10 cellular contexts compared by ENCODE assay signal in the genomic region with DNA sequence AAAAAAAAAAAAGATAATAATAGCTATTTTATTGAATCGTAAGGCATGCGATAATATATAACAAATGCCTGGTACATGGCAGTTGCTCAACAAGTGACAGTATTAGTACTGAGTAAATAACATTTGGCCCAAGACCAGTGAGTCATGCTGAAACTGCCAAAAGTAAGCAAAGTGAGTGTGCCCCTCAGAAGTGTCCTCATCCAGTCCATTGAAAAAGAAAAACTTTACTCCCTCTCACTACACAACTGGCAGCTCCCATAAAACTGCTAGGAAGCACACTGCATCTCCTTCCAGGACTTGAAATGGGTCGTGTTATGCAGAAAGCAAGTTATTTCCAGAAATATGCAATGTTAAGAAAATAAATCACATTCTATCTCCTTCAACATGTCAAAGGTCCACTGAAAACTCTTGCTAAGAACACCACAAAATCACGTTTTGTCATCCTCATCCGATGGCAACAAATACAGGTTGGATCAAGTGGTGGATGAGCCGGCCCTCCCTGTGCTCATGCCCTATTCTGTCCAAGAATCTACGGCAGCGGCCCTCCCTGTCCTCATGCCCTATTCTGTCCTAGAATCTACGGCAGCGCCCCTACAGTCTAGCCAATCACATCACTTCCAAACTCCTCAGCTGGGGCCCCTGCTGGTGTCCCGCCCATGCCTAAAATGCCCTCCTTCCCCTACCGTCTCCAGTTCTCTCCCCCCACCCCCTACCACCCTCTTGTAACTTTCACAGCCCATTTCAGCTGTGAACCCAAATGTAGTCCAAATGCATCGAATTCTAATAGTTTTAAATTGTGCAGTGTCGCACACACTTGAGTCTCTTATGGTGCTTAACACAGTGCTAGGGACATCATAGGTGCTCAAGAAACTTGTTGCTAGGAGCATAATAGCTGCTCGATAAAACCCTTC. TPM values are rescaled to one million over a fixed set of nuclear protein-coding genes. Genes with fewer than 3 reads are reported as not detected.
DNase-seq lines count a peak whose midpoint lies in the region; ATAC-seq and TF ChIP-seq lines count a peak whose summit lies in the region.
"Had no signal": no experiment of that assay in that cellular context is flagged by ENCODE, and none has a peak within 500 bp of the region (broad histone marks: within the 10 kb centered on the region; RNA-seq: fewer than 3 reads in every experiment).

No MANE protein-coding gene starts in this region.

- peaks cover 17% of the 10 kb centered on the region for H3K4me1 ChIP-seq in mammary epithelial cell (ENCODE audit: insufficient read depth, low read length)

- no peak for TF ChIP-seq CTCF in mammary epithelial cell (conservative IDR thresholded peaks at IDR 0.05 in 1 of 2, IDR thresholded peaks at IDR 0.05 in 1 of 2; ENCODE audit: extremely low read depth in 1 of 2, insufficient read depth in 1 of 2, low read depth in 1 of 2, low read length in 2 of 2)

- no TSS peak for BruUV-seq in mammary epithelial cell (replicated peaks; lab: Mats Ljungman, UMichigan)

- H3K27me3 ChIP-seq in mammary epithelial cell (ENCODE audit: insufficient read depth, low read length), result no peaks in the 10 kb centered on the region

- H3K27ac ChIP-seq in mammary epithelial cell (ENCODE audit: insufficient read depth, low read depth, low read length), result no peak overlapping the region

- dilution Hi-C loops in mammary epithelial cell (cut with HindIII; ENCODE audit: low sequenced_read_pairs), result no loop called here

- intact Hi-C loops in mammary epithelial cell (cut with micrococcal nuclease), result loop anchor here (10.0 kb wide), 1 partner anchor 710 kb away; no protein-coding TSS in a partner anchor

- 88% methylated on average over 13 of the region's 15 CpGs for WGBS in mammary epithelial cell (ENCODE audit: low coverage, missing lambda C conversion rate)

- peaks cover 2% of the 10 kb centered on the region for H3K36me3 Mint-ChIP-seq in memory B cell

- H3K9me3 ChIP-seq in mammary epithelial cell (replicated peaks; ENCODE audit: insufficient read depth, low read length), result no peaks in the 10 kb centered on the region

- no peak overlapping the region for H2AFZ ChIP-seq in mammary epithelial cell (ENCODE audit: low read depth, low read length)

- H3K4me3 ChIP-seq in mammary epithelial cell (replicated peaks in 1 of 3; ENCODE audit: insufficient read depth in 1 of 3, low read depth in 2 of 3, low read length in 3 of 3), result no peak overlapping the region

- peaks cover 25% of the 10 kb centered on the region for H3K4me1 Mint-ChIP-seq in memory B cell

- no peaks in the 10 kb centered on the region for H3K36me3 ChIP-seq in mammary epithelial cell (ENCODE audit: insufficient read depth, low read length)

- no peak overlapping the region for H3K27ac Mint-ChIP-seq in memory B cell
- H3K27ac Mint-ChIP-seq: dendritic cell treated with granulocyte-macrophage colony-stimulating factor and Interleukin-4, amounts not matched to agents 40 ng/mL and 50 ng/mL, for 4 days had no signal

- no peak overlapping the region for H3K9ac ChIP-seq in mammary epithelial cell (ENCODE audit: insufficient read depth, low read length)

- H3K4me2 ChIP-seq in mammary epithelial cell (ENCODE audit: insufficient read depth, low read depth, low read length), result no peak overlapping the region

- peak overlapping the region; percentile 61 for H3K4me3 Mint-ChIP-seq in memory B cell
- H3K4me3 Mint-ChIP-seq: dendritic cell treated with granulocyte-macrophage colony-stimulating factor and Interleukin-4, amounts not matched to agents 40 ng/mL and 50 ng/mL, for 4 days had no signal

- no peaks in the 10 kb centered on the region for H3K9me3 Mint-ChIP-seq in memory B cell
- H3K9me3 Mint-ChIP-seq: dendritic cell treated with granulocyte-macrophage colony-stimulating factor and Interleukin-4, amounts not matched to agents 40 ng/mL and 50 ng/mL, for 4 days had no signal

- peaks cover 3% of the 10 kb centered on the region for H3K79me2 ChIP-seq in mammary epithelial cell (ENCODE audit: insufficient read depth, low read length)

- no peaks in the 10 kb centered on the region for H4K20me1 ChIP-seq in mammary epithelial cell (ENCODE audit: insufficient read depth, low read length)

- in situ Hi-C loops in mammary epithelial cell (cut with MboI; ENCODE audit: low sequenced_read_pairs in 2 of 2), result loop anchor here in 1 of 2 donors (25.0 kb wide), 2 partner anchors 192 to 383 kb away; a partner anchor contains a TSS

- H3K27me3 Mint-ChIP-seq in memory B cell, result peaks cover 26% of the 10 kb centered on the region

- DNase-seq in AML-193 (lab: John Stamatoyannopoulos, UW), result peak; percentile 9 to 50
- peak; percentile 66 for DNase-seq in HuH-7 (ENCODE audit: low spot score)
- DNase-seq in mammary epithelial cell, result peak; percentile 27
- no peak for DNase-seq in memory B cell (ENCODE audit: low spot score in 2 of 2)
- DNase-seq in dedifferentiated amniotic fluid mesenchymal stem cell (ENCODE audit: extremely low spot score), result no peak
- no peak for DNase-seq in SKM-1 treated with dmso at 0.1 percent for 144 hours (lab: John Stamatoyannopoulos, UW; ENCODE audit: unreplicated experiment)
- no peak for DNase-seq in activated CD8-positive, alpha-beta memory T cell treated with anti-CD3 and anti-CD28 coated beads, Interleukin-2, amount 50 U/mL, for 4 hours
- DNase-seq: stimulated activated CD4-positive, alpha-beta T cell treated with anti-CD3 and anti-CD28 coated beads, Interleukin-2, amount 100 ng/mL, for 24 hours had no signal

- ATAC-seq in memory B cell (ENCODE audit: low read depth), result no peak
- ATAC-seq in HG02798 (IDR thresholded peaks at IDR 0.05; ENCODE audit: poor library complexity, unreplicated experiment), result no peak

- CTCF ChIA-PET in mammary epithelial cell (lab: Charles Lee; ENCODE audit: low non-redundant PET), result no interaction called here

RNA-seq across cellular contexts. Expression of a gene that starts 12.5 kb away (rescaled TPM):
- 1 to 10 TPM; 5.0 to 7.0 TPM for total RNA-seq in mammary epithelial cell
- polyA plus RNA-seq in mammary epithelial cell, result 1.7 TPM
- 9.3 TPM for polyA minus RNA-seq in mammary epithelial cell

Comparison
In these comparisons a context has a peak if more than half of its experiments do, and no peak if none do; other contexts are left out.
1. DNase-seq: peak in AML-193 (2 of 2), HuH-7 (single experiment) and mammary epithelial cell (single experiment); none in memory B cell (0 of 2), dedifferentiated amniotic fluid mesenchymal stem cell (single experiment), SKM-1 treated with dmso at 0.1 percent for 144 hours (single experiment) and activated CD8-positive, alpha-beta memory T cell treated with anti-CD3 and anti-CD28 coated beads, Interleukin-2, amount 50 U/mL, for 4 hours (single experiment).